In the genomic region with DNA sequence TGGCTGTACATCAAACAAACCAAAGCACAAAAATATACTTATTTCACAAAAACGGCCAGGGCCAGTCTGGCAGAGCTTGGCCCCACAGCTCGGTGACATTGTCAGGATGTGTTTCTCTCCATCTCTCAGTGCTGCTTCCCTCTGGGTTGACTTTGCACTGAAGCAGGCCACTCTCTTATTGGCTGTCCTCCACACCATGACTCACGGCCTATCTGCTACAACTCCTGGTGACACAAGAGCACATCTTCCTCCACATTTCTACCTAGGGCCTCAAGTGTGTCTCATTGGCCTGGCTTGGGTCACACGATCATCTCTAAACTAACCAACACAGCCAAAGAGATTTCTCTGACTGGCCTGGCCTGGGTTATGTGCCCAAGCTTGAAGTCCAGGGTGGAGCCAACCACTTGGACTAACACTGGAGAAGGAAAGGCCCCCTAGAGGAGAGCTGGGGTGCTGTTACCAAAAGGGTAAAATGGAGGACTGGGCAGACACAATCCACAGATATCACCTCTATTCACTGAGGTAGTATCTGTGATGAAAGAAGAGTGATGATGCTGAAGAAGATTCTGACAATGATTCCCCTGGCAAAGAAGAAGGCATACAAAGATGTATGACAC, we compare ENCODE assay signal across 26 cellular contexts.
A peak's percentile ranks its signal among the peaks of the same experiment; 100 is the strongest.
DNase-seq lines count a peak whose midpoint lies in the region; TF ChIP-seq lines count a peak whose summit lies in the region.
"Had no signal": no experiment of that assay in that cellular context is flagged by ENCODE, and none has a peak within 500 bp of the region (broad histone marks: within the 10 kb centered on the region; RNA-seq: fewer than 3 reads in every experiment).

No MANE protein-coding gene starts in this region.

- TF ChIP-seq CTCF in H9 (conservative IDR thresholded peaks at IDR 0.05) (peak; percentile 44; the same call in 2 of the 3 replicates), mesothelial cell of epicardium (IDR thresholded peaks at IDR 0.05; ENCODE audit: unreplicated experiment) (peak; percentile 15), chondrocyte (IDR thresholded peaks at IDR 0.05) (no peak)

- H3K9ac ChIP-seq in H9 (ENCODE audit: extremely low read depth, insufficient read length, low read length): no peak overlapping the region

- no peak overlapping the region for H2AFZ ChIP-seq in H9 (ENCODE audit: low read length)

- H2BK120ac ChIP-seq in H9 (ENCODE audit: low read depth, low read length, poor library complexity, severe bottlenecking): no peak overlapping the region

- no peaks in the 10 kb centered on the region for H3K79me1 ChIP-seq in H9 (ENCODE audit: insufficient read depth, low read depth, low read length, poor library complexity, severe bottlenecking)

- no peak overlapping the region for H2BK5ac ChIP-seq in H9 (ENCODE audit: insufficient read length, low read length)

- H3K27ac ChIP-seq in H9 (ENCODE audit: insufficient read length, low read depth, low read length): no peak overlapping the region
- H3K27ac ChIP-seq: A549, HL-60, neutrophil, stomach, upper lobe of right lung had no signal

- no peak overlapping the region for H3K56ac ChIP-seq in H9 (ENCODE audit: insufficient read length, low read depth, low read length)

- H3K9me3 Mint-ChIP-seq in H9 (no peaks in the 10 kb centered on the region), mesothelial cell of epicardium (no peaks in the 10 kb centered on the region), chondrocyte (ENCODE audit: low read depth) (no peaks in the 10 kb centered on the region)
- H3K9me3 Mint-ChIP-seq: CD8-positive, alpha-beta memory T cell had no signal

- DNase-seq in NCI-H82 (lab: John Stamatoyannopoulos, UW): peak; percentile 14
- no peak for DNase-seq in NCI-H82 treated with DMSO at 0.1 percent for 48 hours (lab: John Stamatoyannopoulos, UW; ENCODE audit: unreplicated experiment)
- no peak for DNase-seq in H9
- DNase-seq in SK-MEL-5 (ENCODE audit: low read depth, low spot score): peak; percentile 17
- DNase-seq in mesothelial cell of epicardium (ENCODE audit: low spot score in 2 of 2, unreplicated experiment in 2 of 2): no peak
- no peak for DNase-seq in NCI-H2171 treated with DMSO at 0.1 percent for 48 hours (lab: John Stamatoyannopoulos, UW)
- no peak for DNase-seq in NCI-H748 treated with DMSO at 0.1 percent for 48 hours (lab: John Stamatoyannopoulos, UW)
- no peak for DNase-seq in chondrocyte (ENCODE audit: low spot score)
- DNase-seq: activated CD4-positive, CD25-positive, alpha-beta regulatory T cell treated with anti-CD3 and anti-CD28 coated beads, Interleukin-2, amount 50 U/mL, for 72 hours; activated CD8-positive, alpha-beta memory T cell treated with anti-CD3 and anti-CD28 coated beads, Interleukin-2, amount 50 U/mL, for 4 hours; activated gamma-delta T cell treated with Interleukin-2 at 50 U/mL for 16 hours; anterior cingulate cortex; CD8-positive, alpha-beta memory T cell; foreskin fibroblast; mucosa of descending colon; NCI-H1417 treated with DMSO at 0.1 percent for 48 hours; NCI-H2227 treated with DMSO at 0.1 percent for 48 hours; right cardiac atrium; SHP77 treated with DMSO at 0.1 percent for 48 hours; stimulated activated CD4-positive, alpha-beta T cell treated with anti-CD3 and anti-CD28 coated beads, Interleukin-1b, Interleukin-23, amount 100 ng/mL, for 48 hours; stomach; T-helper 9 cell; upper lobe of right lung had no signal

- H3T11ph ChIP-seq in H9 (ENCODE audit: low read length): no peak overlapping the region

- no peak overlapping the region for H3K4me3 Mint-ChIP-seq in H9
- no peak overlapping the region for H3K4me3 Mint-ChIP-seq in mesothelial cell of epicardium
- H3K4me3 Mint-ChIP-seq in chondrocyte (ENCODE audit: unreplicated experiment): no peak overlapping the region
- H3K4me3 Mint-ChIP-seq: CD8-positive, alpha-beta memory T cell had no signal

- no peak overlapping the region for H4K8ac ChIP-seq in H9 (replicated peaks; ENCODE audit: insufficient read length, low read depth, low read length)

- H3K27ac Mint-ChIP-seq in H9 (no peak overlapping the region), mesothelial cell of epicardium (no peak overlapping the region), chondrocyte (ENCODE audit: unreplicated experiment) (no peak overlapping the region)
- H3K27ac Mint-ChIP-seq: CD8-positive, alpha-beta memory T cell had no signal

- H3K36me3 Mint-ChIP-seq in H9 (ENCODE audit: insufficient read depth in 1 of 3, low read depth in 3 of 3): no peaks in the 10 kb centered on the region
- H3K36me3 Mint-ChIP-seq in mesothelial cell of epicardium: no peaks in the 10 kb centered on the region
- H3K36me3 Mint-ChIP-seq in chondrocyte (ENCODE audit: low read depth): no peaks in the 10 kb centered on the region
- H3K36me3 Mint-ChIP-seq: CD8-positive, alpha-beta memory T cell had no signal

- H2AK5ac ChIP-seq in H9 (ENCODE audit: insufficient read length, low read length): no peak overlapping the region

- no peak overlapping the region for H4K5ac ChIP-seq in H9 (ENCODE audit: insufficient read length, low read depth, low read length)

- H2BK12ac ChIP-seq in H9 (ENCODE audit: insufficient read length, low read depth, low read length): no peak overlapping the region

- H3K27me3 Mint-ChIP-seq in H9 (ENCODE audit: low read depth) (peaks cover 2% of the 10 kb centered on the region; the same call in 1 of the 2 replicates), mesothelial cell of epicardium (ENCODE audit: low read depth) (peaks cover 17% of the 10 kb centered on the region), chondrocyte (ENCODE audit: low read depth) (no peaks in the 10 kb centered on the region)

- H3K79me2 ChIP-seq in H9 (ENCODE audit: insufficient read depth, low read length): no peaks in the 10 kb centered on the region

- no peak overlapping the region for H3K14ac ChIP-seq in H9 (ENCODE audit: insufficient read depth, low read length)

- H3K4me1 Mint-ChIP-seq in H9: no peaks in the 10 kb centered on the region
- peaks cover 3% of the 10 kb centered on the region for H3K4me1 Mint-ChIP-seq in mesothelial cell of epicardium
- no peaks in the 10 kb centered on the region for H3K4me1 Mint-ChIP-seq in chondrocyte (ENCODE audit: low read depth)

- no peak overlapping the region for H3K4ac ChIP-seq in H9 (ENCODE audit: low read depth, low read length)

- H3K9me3 ChIP-seq in H9 (ENCODE audit: control insufficient read depth, low read depth, low read length): no peaks in the 10 kb centered on the region
- H3K9me3 ChIP-seq: A549, mucosa of descending colon, neutrophil, stomach, upper lobe of right lung had no signal

- no peak overlapping the region for H3K18ac ChIP-seq in H9 (ENCODE audit: insufficient read length, low read depth, low read length)

- no peaks in the 10 kb centered on the region for H4K20me1 ChIP-seq in H9 (ENCODE audit: control insufficient read depth, insufficient read depth, insufficient read length)

- H3K4me1 ChIP-seq in H9 (ENCODE audit: insufficient read depth, low read length): no peaks in the 10 kb centered on the region
- H3K4me1 ChIP-seq: A549, stomach, upper lobe of right lung had no signal

- in situ Hi-C loops in SK-MEL-5 (cut with HindIII; ENCODE audit: low pct_unique_long_range_greater_than_20kb, low sequenced_read_pairs): no loop called here

- no peak overlapping the region for H2BK15ac ChIP-seq in H9 (ENCODE audit: low read depth, low read length)

- no peak overlapping the region for H2BK20ac ChIP-seq in H9 (ENCODE audit: low read depth, low read length, poor library complexity, severe bottlenecking)

- WGBS in H9 (ENCODE audit: extremely low coverage, insufficient read length, low lambda C conversion rate): no CpG with 5 or more reads among the region's 4 CpGs

- no peak overlapping the region for H4K91ac ChIP-seq in H9 (ENCODE audit: insufficient read length, low read depth, low read length)

- H3K4me2 ChIP-seq in H9 (ENCODE audit: insufficient read depth, insufficient read length, low read length): no peak overlapping the region
- H3K4me2 ChIP-seq: A549 had no signal

- H3K27me3 ChIP-seq in H9 (ENCODE audit: insufficient read depth, low read length): no peaks in the 10 kb centered on the region
- H3K27me3 ChIP-seq: neutrophil, stomach had no signal

- H3K23ac ChIP-seq in H9 (ENCODE audit: insufficient read length, low read depth, low read length): no peak overlapping the region

- H3K23me2 ChIP-seq in H9 (ENCODE audit: insufficient read length, low read depth, low read length, poor library complexity, severe bottlenecking): no peaks in the 10 kb centered on the region

Comparison
In these comparisons a context has a peak if more than half of its experiments do, and no peak if none do; other contexts are left out.
1. DNase-seq: peak in NCI-H82 (single experiment) and SK-MEL-5 (single experiment); none in NCI-H82 treated with DMSO at 0.1 percent for 48 hours (single experiment), H9 (single experiment), mesothelial cell of epicardium (0 of 2), NCI-H2171 treated with DMSO at 0.1 percent for 48 hours (single experiment), NCI-H748 treated with DMSO at 0.1 percent for 48 hours (single experiment) and chondrocyte (single experiment).